ENCODE assay signal across 8 cellular contexts in the genomic region with DNA sequence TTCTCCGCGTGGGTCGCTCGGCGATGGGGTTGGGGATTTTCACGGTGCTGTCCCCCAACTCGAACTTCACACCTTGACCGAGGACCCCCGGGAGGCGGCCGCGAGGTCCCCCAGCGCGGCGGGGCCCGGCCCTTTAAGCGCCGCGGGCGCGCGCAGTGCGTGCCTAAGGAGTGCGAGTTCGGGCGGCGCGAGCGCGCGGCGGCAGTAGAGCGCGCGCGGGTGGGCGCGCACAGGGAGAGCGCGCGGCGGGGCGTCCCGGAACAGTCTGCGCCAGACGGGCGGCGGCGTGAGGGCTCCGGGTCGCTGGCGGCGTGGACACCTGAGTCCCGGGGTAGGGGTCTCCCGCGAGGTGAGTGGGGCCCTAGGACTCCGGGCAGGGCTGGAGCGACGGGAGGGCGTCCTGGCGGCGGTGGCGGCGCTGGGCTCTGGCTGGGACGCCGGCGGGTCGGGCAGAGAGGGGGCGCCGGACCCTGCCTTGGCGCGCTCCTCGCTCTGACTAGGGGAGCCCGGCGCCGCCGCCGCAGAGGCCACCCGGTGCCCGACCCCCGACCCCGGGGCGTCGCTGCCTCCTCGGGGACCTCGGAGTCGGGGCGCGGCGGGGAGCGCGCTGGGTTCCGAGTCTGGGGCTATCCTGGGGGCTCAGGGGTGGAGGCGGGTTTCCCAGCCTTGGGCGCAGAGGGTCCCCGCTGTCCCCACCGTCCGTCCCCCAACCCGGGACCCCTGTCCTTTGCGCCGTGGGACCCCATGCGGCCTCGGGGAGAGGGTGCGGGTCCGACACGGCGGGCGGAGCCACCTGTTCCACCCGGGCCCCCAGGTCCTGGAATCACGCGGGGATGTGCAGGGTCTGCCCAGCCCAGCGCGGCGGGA. TPM values are rescaled to one million over a fixed set of nuclear protein-coding genes. Genes with fewer than 3 reads are reported as not detected.
DNase-seq lines count a peak whose midpoint lies in the region; TF ChIP-seq lines count a peak whose summit lies in the region.

A gene with protein sequence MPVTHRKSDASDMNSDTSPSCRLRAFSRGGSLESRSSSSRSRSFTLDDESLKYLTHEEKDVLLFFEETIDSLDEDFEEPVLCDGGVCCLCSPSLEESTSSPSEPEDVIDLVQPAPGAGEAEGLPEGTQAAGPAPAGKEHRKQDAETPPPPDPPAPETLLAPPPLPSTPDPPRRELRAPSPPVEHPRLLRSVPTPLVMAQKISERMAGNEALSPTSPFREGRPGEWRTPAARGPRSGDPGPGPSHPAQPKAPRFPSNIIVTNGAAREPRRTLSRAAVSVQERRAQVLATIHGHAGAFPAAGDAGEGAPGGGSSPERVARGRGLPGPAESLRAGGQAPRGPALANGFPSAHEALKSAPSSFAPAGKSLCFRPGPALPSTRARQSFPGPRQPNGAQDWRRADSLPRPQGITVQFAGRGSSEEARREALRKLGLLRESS (plus strand): TSS at position 235 of the 867 bp plus-strand sequence. CDS start 28,722 bp downstream, outside the sequence.

- H3K27me3 ChIP-seq in fibroblast of lung (ENCODE audit: control insufficient read depth, insufficient read depth, low read length) (no peaks in the 10 kb centered on the region), neural cell (ENCODE audit: insufficient read depth, low read depth, low read length) (peaks cover 22% of the 10 kb centered on the region), uterus (peaks cover 0 to 4% of the 10 kb centered on the region in 2 donors), BE2C (peaks cover 42% of the 10 kb centered on the region)

- H3K4me2 ChIP-seq in fibroblast of lung (ENCODE audit: extremely low read depth, insufficient read depth, low read length) (peak within 1 kb of the TSS; percentile 91), neural cell (ENCODE audit: low read length) (peak within 1 kb of the TSS; percentile 25)

- H3K36me3 ChIP-seq in fibroblast of lung (ENCODE audit: control insufficient read depth, insufficient read depth, low read length): no peaks in the 10 kb centered on the region
- H3K36me3 ChIP-seq in neural cell (ENCODE audit: insufficient read depth, low read length): no peaks in the 10 kb centered on the region
- H3K36me3 ChIP-seq in uterus: no peaks in the 10 kb centered on the region
- H3K36me3 ChIP-seq in BE2C: no peaks in the 10 kb centered on the region

- H3K79me2 ChIP-seq in fibroblast of lung (ENCODE audit: control insufficient read depth, insufficient read depth, low read length) (no peaks in the 10 kb centered on the region), neural cell (replicated peaks; ENCODE audit: insufficient read depth, low read length) (no peaks in the 10 kb centered on the region)

- H3K9ac ChIP-seq in fibroblast of lung (ENCODE audit: insufficient read depth, low read length) (peak within 1 kb of the TSS; percentile 62), neural cell (ENCODE audit: low read length) (peak within 1 kb of the TSS; percentile 41)

- H3F3A ChIP-seq in neural cell (ENCODE audit: insufficient read depth, low read length, poor library complexity, severe bottlenecking): peaks cover 4% of the 10 kb centered on the region

- no peak for TF ChIP-seq POLR2A in NB4 (IDR thresholded peaks at IDR 0.05; ENCODE audit: extremely low read depth, insufficient read length)
- TF ChIP-seq POLR2A in uterus (IDR thresholded peaks at IDR 0.05): peak in 1 of 2 donors; percentile 75

- intact Hi-C loops in uterus (cut with DNase I; ENCODE audit: low total_unique reads): no loop called here

- H3K27ac ChIP-seq in fibroblast of lung (ENCODE audit: insufficient read depth, low read length) (peak within 1 kb of the TSS; percentile 40), neural cell (ENCODE audit: low read length) (no peak within 1 kb of the TSS), uterus (peak within 1 kb of the TSS; percentile 26 to 70)

- DNase-seq in NCI-H748 (lab: John Stamatoyannopoulos, UW; ENCODE audit: unreplicated experiment) (peak; percentile 53), NCI-H748 treated with DMSO at 0.1 percent for 48 hours (lab: John Stamatoyannopoulos, UW) (no peak), NB4 (ENCODE audit: low read depth) (peak; percentile 47), activated T-cell treated with anti-CD3 and anti-CD28 coated beads for 24 hours (ENCODE audit: low read depth) (peak; percentile 25), fibroblast of lung (ENCODE audit: low read depth in 2 of 2) (peak; percentile 55 to 69), uterus (peak; percentile 17 to 32), BE2C (no peak)

- no peaks in the 10 kb centered on the region for H4K20me1 ChIP-seq in fibroblast of lung (ENCODE audit: control insufficient read depth, extremely low read depth, insufficient read depth, low read length)
- H4K20me1 ChIP-seq in neural cell (ENCODE audit: insufficient read depth): no peaks in the 10 kb centered on the region

- TF ChIP-seq RAD21 in neural cell (conservative IDR thresholded peaks at IDR 0.05): peak; percentile 14

- H3K9me2 ChIP-seq in neural cell (ENCODE audit: insufficient read depth, low read length): no peaks in the 10 kb centered on the region

- H3K4me1 ChIP-seq in fibroblast of lung (ENCODE audit: control insufficient read depth, extremely low read depth, insufficient read depth, low read length) (no peaks in the 10 kb centered on the region), uterus (no peaks in the 10 kb centered on the region), BE2C (no peaks in the 10 kb centered on the region)

- H3K9me3 ChIP-seq in fibroblast of lung (ENCODE audit: control insufficient read depth, insufficient read depth, low read depth, low read length) (no peaks in the 10 kb centered on the region), neural cell (ENCODE audit: low read length) (no peaks in the 10 kb centered on the region), uterus (no peaks in the 10 kb centered on the region), BE2C (no peaks in the 10 kb centered on the region)

- TF ChIP-seq EP300 in neural cell (conservative IDR thresholded peaks at IDR 0.05; ENCODE audit: poor library complexity, severe bottlenecking): no peak

- TF ChIP-seq CTCF in NB4 (IDR thresholded peaks at IDR 0.05; ENCODE audit: low read depth, low read length): no peak
- TF ChIP-seq CTCF in fibroblast of lung (conservative IDR thresholded peaks at IDR 0.05 in 1 of 2, IDR thresholded peaks at IDR 0.05 in 1 of 2; ENCODE audit: low read depth in 1 of 2, low read length in 2 of 2): no peak
- TF ChIP-seq CTCF in neural cell (IDR thresholded peaks at IDR 0.05; ENCODE audit: poor library complexity, severe bottlenecking): peak; percentile 40
- no peak for TF ChIP-seq CTCF in uterus (IDR thresholded peaks at IDR 0.05)
- TF ChIP-seq CTCF in BE2C (IDR thresholded peaks at IDR 0.05; ENCODE audit: low read depth, low read length): no peak

- H2AFZ ChIP-seq in fibroblast of lung (ENCODE audit: low read length) (peak within 1 kb of the TSS; percentile 67), neural cell (ENCODE audit: low read depth, low read length) (no peak within 1 kb of the TSS)

- peak within 1 kb of the TSS; percentile 30 for H3K4me3 ChIP-seq in NB4 (ENCODE audit: low read depth, low read length)
- peak within 1 kb of the TSS; percentile 55 to 78 (median 70) for H3K4me3 ChIP-seq in fibroblast of lung (replicated peaks in 1 of 4; ENCODE audit: control extremely low read depth in 1 of 4, insufficient read depth in 1 of 4, low read depth in 3 of 4, low read length in 4 of 4)
- H3K4me3 ChIP-seq in neural cell (ENCODE audit: low read length): peak within 1 kb of the TSS; percentile 69
- H3K4me3 ChIP-seq in uterus: peak within 1 kb of the TSS; percentile 55 to 75
- H3K4me3 ChIP-seq in BE2C (ENCODE audit: low read depth, low read length): no peak within 1 kb of the TSS

TF ChIP-seq in neural cell, 6 proteins besides CTCF, POLR2A, EP300 and RAD21:
- no peak for TF ChIP-seq EZH2 (IDR thresholded peaks at IDR 0.05; ENCODE audit: borderline replicate concordance, insufficient read depth, low read length, poor library complexity, severe bottlenecking)
- TF ChIP-seq TAF1 (IDR thresholded peaks at IDR 0.05; ENCODE audit: low read depth): peak; percentile 5
TF ChIP-seq in neural cell: peak in this region for 1.

RNA-seq across cellular contexts. Expression of the gene that starts here (rescaled TPM):
- total RNA-seq in fibroblast of lung (1.8 and 2.6 TPM in 2 replicates), uterus (10 to 100 TPM in 1 of 4 donors, 1 to 10 TPM in 3; 2.1 to 25.6 (median 6.5) TPM)
- polyA plus RNA-seq in fibroblast of lung (1.2 and 1.5 TPM in 2 replicates), neural cell (0.20 and 1.1 TPM in 2 replicates)
- 2.9 and 4.0 TPM in 2 replicates for polyA plus RNA-seq in fibroblast of lung (2012)
- polyA minus RNA-seq in fibroblast of lung (ENCODE audit: low replicate concordance) (1.8 and 3.2 TPM in 2 replicates), neural cell (0.73 and 0.93 TPM in 2 replicates)
- polyA plus RNA-seq in BE2C (2012; ENCODE audit: insufficient read depth, insufficient read length, low read depth): not detected

Comparison
In these comparisons a context has a peak if more than half of its experiments do, and no peak if none do; other contexts are left out.
1. DNase-seq: peak in NCI-H748 (single experiment), NB4 (single experiment), activated T-cell treated with anti-CD3 and anti-CD28 coated beads for 24 hours (single experiment), fibroblast of lung (2 of 2) and uterus (2 of 2); none in NCI-H748 treated with DMSO at 0.1 percent for 48 hours (single experiment) and BE2C (single experiment).